ENCODE assay signal across 11 cellular contexts in the genomic region with DNA sequence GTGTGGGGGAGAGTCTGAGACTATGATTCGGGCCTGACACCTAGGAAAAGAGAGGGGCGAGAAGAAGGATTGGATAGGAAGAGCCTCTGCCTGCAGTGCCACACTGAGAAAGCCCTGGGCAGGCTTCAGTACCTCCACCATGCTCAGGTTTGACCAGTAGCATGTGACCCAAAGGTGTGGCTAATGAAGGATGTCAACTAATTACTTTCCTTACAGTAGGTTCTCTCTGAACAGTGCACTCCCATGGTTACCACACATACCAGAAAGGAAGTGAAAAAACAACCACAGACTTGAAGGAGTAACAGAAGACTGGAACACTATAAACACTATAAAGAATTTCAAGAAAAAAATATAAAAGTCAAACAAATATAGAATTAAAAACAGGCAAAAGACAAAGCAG.
DNase-seq lines count a peak whose midpoint lies in the region; ATAC-seq and TF ChIP-seq lines count a peak whose summit lies in the region.
"Had no signal": no experiment of that assay in that cellular context is flagged by ENCODE, and none has a peak within 500 bp of the region (broad histone marks: within the 10 kb centered on the region; RNA-seq: fewer than 3 reads in every experiment).

No MANE protein-coding gene starts in this region.

- H3K27ac Mint-ChIP-seq in activated T-cell treated with anti-CD3 and anti-CD28 coated beads, Interleukin-2, amount 50 U/mL, for 24 hours, result no peak overlapping the region
- H3K27ac Mint-ChIP-seq: GM23338, neural progenitor cell had no signal

- no peak for TF ChIP-seq CTCF in GM06990 (IDR thresholded peaks at IDR 0.05; ENCODE audit: insufficient read depth, low read length, poor library complexity, severe bottlenecking)

- peak; percentile 88 for ATAC-seq in GM19438 (IDR thresholded peaks at IDR 0.05; ENCODE audit: low read depth, unreplicated experiment)
- peak; percentile 92 for ATAC-seq in HG03025 (IDR thresholded peaks at IDR 0.05; ENCODE audit: low FRiP score, unreplicated experiment)
- no peak for ATAC-seq in SK-N-SH treated with all-trans-retinoic acid at 6 μM for 48 hours
- ATAC-seq: GM23338 had no signal

- no peaks in the 10 kb centered on the region for H3K9me3 Mint-ChIP-seq in activated T-cell treated with anti-CD3 and anti-CD28 coated beads, Interleukin-2, amount 50 U/mL, for 24 hours
- H3K9me3 Mint-ChIP-seq: GM23338, neural progenitor cell had no signal

- no peaks in the 10 kb centered on the region for H3K36me3 ChIP-seq in GM06990 (ENCODE audit: control insufficient read depth, insufficient read depth, low read length)
- H3K36me3 ChIP-seq: neural progenitor cell had no signal

- no peak overlapping the region for H3K4me3 ChIP-seq in GM06990 (replicated peaks; ENCODE audit: low read depth, low read length)
- H3K4me3 ChIP-seq: GM23338, neural progenitor cell had no signal

- no peaks in the 10 kb centered on the region for H3K27me3 Mint-ChIP-seq in activated T-cell treated with anti-CD3 and anti-CD28 coated beads, Interleukin-2, amount 50 U/mL, for 24 hours

- H3K4me3 Mint-ChIP-seq in activated T-cell treated with anti-CD3 and anti-CD28 coated beads, Interleukin-2, amount 50 U/mL, for 24 hours, result no peak overlapping the region
- H3K4me3 Mint-ChIP-seq: GM23338, neural progenitor cell had no signal

- peaks cover 30% of the 10 kb centered on the region for H3K36me3 Mint-ChIP-seq in activated T-cell treated with anti-CD3 and anti-CD28 coated beads, Interleukin-2, amount 50 U/mL, for 24 hours (ENCODE audit: low read depth)

- peak; percentile 9 for DNase-seq in GM06990 (ENCODE audit: extremely low read depth, insufficient read length)
- DNase-seq in NCI-H69 (lab: John Stamatoyannopoulos, UW), result peak; percentile 89
- DNase-seq in stimulated activated CD4-positive, alpha-beta T cell treated with anti-CD3 and anti-CD28 coated beads, Interleukin-15, amount 100 ng/mL, for 24 hours, result no peak
- no peak for DNase-seq in NCI-H226
- DNase-seq in activated T-cell treated with anti-CD3 and anti-CD28 coated beads, Interleukin-2, amount 50 U/mL, for 24 hours, result no peak
- DNase-seq: NCI-H1417 treated with DMSO at 0.1 percent for 48 hours had no signal

- H3K4me1 Mint-ChIP-seq in activated T-cell treated with anti-CD3 and anti-CD28 coated beads, Interleukin-2, amount 50 U/mL, for 24 hours (ENCODE audit: low read depth), result peaks cover 22% of the 10 kb centered on the region
- H3K4me1 Mint-ChIP-seq: GM23338, neural progenitor cell had no signal

- H3K27me3 ChIP-seq in GM06990 (replicated peaks; ENCODE audit: control insufficient read depth, insufficient read depth, low read length), result no peaks in the 10 kb centered on the region
- H3K27me3 ChIP-seq: neural progenitor cell had no signal

TF ChIP-seq in SK-N-SH treated with all-trans-retinoic acid at 6 μM for 48 hours, 23 proteins besides CTCF, POLR2A, EP300 and RAD21:
- TF ChIP-seq SNAI2 (CRISPR knock-in tag; IDR thresholded peaks at IDR 0.05) (no peak), OSR1 (CRISPR knock-in tag; IDR thresholded peaks at IDR 0.05) (no peak), PPARA (CRISPR knock-in tag; IDR thresholded peaks at IDR 0.05; ENCODE audit: borderline replicate concordance) (no peak), ZC3H10 (CRISPR knock-in tag; IDR thresholded peaks at IDR 0.05) (no peak), GLIS3 (CRISPR knock-in tag; IDR thresholded peaks at IDR 0.05) (no peak), ISL1 (CRISPR knock-in tag; IDR thresholded peaks at IDR 0.05) (no peak), ZFP3 (CRISPR knock-in tag; IDR thresholded peaks at IDR 0.05) (no peak), ZNF8 (CRISPR knock-in tag; IDR thresholded peaks at IDR 0.05) (no peak), ESRRG (CRISPR knock-in tag; IDR thresholded peaks at IDR 0.05) (no peak), ARNTL (CRISPR knock-in tag; IDR thresholded peaks at IDR 0.05; ENCODE audit: borderline replicate concordance, low read depth) (no peak), TCF4 (CRISPR knock-in tag; IDR thresholded peaks at IDR 0.05; ENCODE audit: borderline replicate concordance) (no peak), BACH2 (CRISPR knock-in tag; IDR thresholded peaks at IDR 0.05; ENCODE audit: borderline replicate concordance) (no peak), RARB (CRISPR knock-in tag; IDR thresholded peaks at IDR 0.05) (no peak), CSDC2 (CRISPR knock-in tag; IDR thresholded peaks at IDR 0.05) (no peak), TOX (CRISPR knock-in tag; IDR thresholded peaks at IDR 0.05; ENCODE audit: borderline replicate concordance) (no peak), ZFP30 (CRISPR knock-in tag; IDR thresholded peaks at IDR 0.05) (no peak), ZNF70 (CRISPR knock-in tag; IDR thresholded peaks at IDR 0.05) (no peak), ZNF565 (CRISPR knock-in tag; conservative IDR thresholded peaks at IDR 0.05; ENCODE audit: low read depth) (no peak)
- TF ChIP-seq, protein P1, sequence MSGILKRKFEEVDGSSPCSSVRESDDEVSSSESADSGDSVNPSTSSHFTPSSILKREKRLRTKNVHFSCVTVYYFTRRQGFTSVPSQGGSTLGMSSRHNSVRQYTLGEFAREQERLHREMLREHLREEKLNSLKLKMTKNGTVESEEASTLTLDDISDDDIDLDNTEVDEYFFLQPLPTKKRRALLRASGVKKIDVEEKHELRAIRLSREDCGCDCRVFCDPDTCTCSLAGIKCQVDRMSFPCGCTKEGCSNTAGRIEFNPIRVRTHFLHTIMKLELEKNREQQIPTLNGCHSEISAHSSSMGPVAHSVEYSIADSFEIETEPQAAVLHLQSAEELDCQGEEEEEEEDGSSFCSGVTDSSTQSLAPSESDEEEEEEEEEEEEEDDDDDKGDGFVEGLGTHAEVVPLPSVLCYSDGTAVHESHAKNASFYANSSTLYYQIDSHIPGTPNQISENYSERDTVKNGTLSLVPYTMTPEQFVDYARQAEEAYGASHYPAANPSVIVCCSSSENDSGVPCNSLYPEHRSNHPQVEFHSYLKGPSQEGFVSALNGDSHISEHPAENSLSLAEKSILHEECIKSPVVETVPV (CRISPR knock-in tag; IDR thresholded peaks at IDR 0.05), result no peak
- TF ChIP-seq, protein P2, sequence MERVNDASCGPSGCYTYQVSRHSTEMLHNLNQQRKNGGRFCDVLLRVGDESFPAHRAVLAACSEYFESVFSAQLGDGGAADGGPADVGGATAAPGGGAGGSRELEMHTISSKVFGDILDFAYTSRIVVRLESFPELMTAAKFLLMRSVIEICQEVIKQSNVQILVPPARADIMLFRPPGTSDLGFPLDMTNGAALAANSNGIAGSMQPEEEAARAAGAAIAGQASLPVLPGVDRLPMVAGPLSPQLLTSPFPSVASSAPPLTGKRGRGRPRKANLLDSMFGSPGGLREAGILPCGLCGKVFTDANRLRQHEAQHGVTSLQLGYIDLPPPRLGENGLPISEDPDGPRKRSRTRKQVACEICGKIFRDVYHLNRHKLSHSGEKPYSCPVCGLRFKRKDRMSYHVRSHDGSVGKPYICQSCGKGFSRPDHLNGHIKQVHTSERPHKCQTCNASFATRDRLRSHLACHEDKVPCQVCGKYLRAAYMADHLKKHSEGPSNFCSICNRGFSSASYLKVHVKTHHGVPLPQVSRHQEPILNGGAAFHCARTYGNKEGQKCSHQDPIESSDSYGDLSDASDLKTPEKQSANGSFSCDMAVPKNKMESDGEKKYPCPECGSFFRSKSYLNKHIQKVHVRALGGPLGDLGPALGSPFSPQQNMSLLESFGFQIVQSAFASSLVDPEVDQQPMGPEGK (CRISPR knock-in tag; IDR thresholded peaks at IDR 0.05; ENCODE audit: borderline replicate concordance), result no peak

Comparison
In these comparisons a context has a peak if more than half of its experiments do, and no peak if none do; other contexts are left out.
1. DNase-seq: peak in GM06990 (single experiment) and NCI-H69 (single experiment); none in stimulated activated CD4-positive, alpha-beta T cell treated with anti-CD3 and anti-CD28 coated beads, Interleukin-15, amount 100 ng/mL, for 24 hours (single experiment), NCI-H226 (single experiment) and activated T-cell treated with anti-CD3 and anti-CD28 coated beads, Interleukin-2, amount 50 U/mL, for 24 hours (single experiment).